In genomic region chr4:9691221-9692065, GRCh38 we compare ENCODE assay signal across 8 cellular contexts.
A peak's percentile ranks its signal among the peaks of the same experiment; 100 is the strongest.
DNase-seq lines count a peak whose midpoint lies in the region; ATAC-seq, FAIRE-seq and TF ChIP-seq lines count a peak whose summit lies in the region.

No MANE protein-coding gene starts in this region.

- no peak for FAIRE-seq in frontal cortex (lab: Jason Lieb, UNC)

- peak overlapping the region; percentile 73 to 87 (median 83) for H3K27ac ChIP-seq in stomach

- ATAC-seq in GM21717 (IDR thresholded peaks at IDR 0.05; ENCODE audit: unreplicated experiment) = peak; percentile 99

- H3K27me3 ChIP-seq in neuron (ENCODE audit: insufficient read depth, low read length) (no peaks in the 10 kb centered on the region), stomach (no peaks in the 10 kb centered on the region)

- H3K9me3 ChIP-seq in neuron (ENCODE audit: low read length) = no peaks in the 10 kb centered on the region
- no peaks in the 10 kb centered on the region for H3K9me3 ChIP-seq in stomach

- H2AFZ ChIP-seq in neuron (ENCODE audit: low read depth, low read length) = peak overlapping the region; percentile 81

- intact Hi-C loops in stomach (cut with DNase I; ENCODE audit: low total_unique reads) = loop anchor here (10.0 kb wide), 1 partner anchor 333 kb away; the partner anchor contains the start of gene SLC2A9

- 0 to 2% (median 1%) methylated on average over 32 to 55 of the region's 57 CpGs for WGBS in stomach, 5 donors

- TF ChIP-seq EP300 in stomach (IDR thresholded peaks at IDR 0.05) = no peak

- TF ChIP-seq POLR2A in stomach (IDR thresholded peaks at IDR 0.05) = no peak

- DNase-seq in D341Med (ENCODE audit: low spot score) (peak; percentile 54), KBM-7 (peak; percentile 89), SHP77 treated with DMSO at 0.1 percent for 48 hours (lab: John Stamatoyannopoulos, UW) (peak; percentile 44), frontal cortex (ENCODE audit: low spot score in 2 of 2) (peak; percentile 80 to 91), stomach (peak; percentile 96)
- peak; percentile 94 for DNase-seq in activated naive CD4-positive, alpha-beta T cell treated with Interleukin-2 at 50 U/mL for 16 hours

- no peaks in the 10 kb centered on the region for H3K36me3 ChIP-seq in neuron (ENCODE audit: insufficient read depth, low read length)
- no peaks in the 10 kb centered on the region for H3K36me3 ChIP-seq in stomach

- in situ Hi-C loops in KBM-7 (cut with MboI; ENCODE audit: low pct_unique_long_range_greater_than_20kb, low sequenced_read_pairs) = no loop called here

- TF ChIP-seq CTCF in stomach (IDR thresholded peaks at IDR 0.05) = no peak

- no peaks in the 10 kb centered on the region for H3K4me1 ChIP-seq in neuron (ENCODE audit: insufficient read depth, low read length)
- peaks cover 0 to 11% (median 6%) of the 10 kb centered on the region in 4 donors for H3K4me1 ChIP-seq in stomach

- H3K4me3 ChIP-seq in neuron (ENCODE audit: low read length) (peak overlapping the region; percentile 45), stomach (peak overlapping the region; percentile 53 to 67 (median 58))

Comparison
In these comparisons a context has a peak if more than half of its experiments do, and no peak if none do; other contexts are left out.
1. Peak in every context shown above with its lines: DNase-seq, ATAC-seq, H3K4me3 ChIP-seq and H3K27ac ChIP-seq.
2. DNase-seq: peak in every context shown above with its lines; median percentile 96 in stomach; 94 in activated naive CD4-positive, alpha-beta T cell treated with Interleukin-2 at 50 U/mL for 16 hours; 89 in KBM-7; 86 in frontal cortex; 54 in D341Med; 44 in SHP77 treated with DMSO at 0.1 percent for 48 hours.